Comparison of ENCODE assay signal across 8 cellular contexts in genomic region chrX:120560842-120561633, GRCh38. TPM values are rescaled to one million over a fixed set of nuclear protein-coding genes. Genes with fewer than 3 reads are reported as not detected.
A peak's percentile ranks its signal among the peaks of the same experiment; 100 is the strongest.
DNase-seq lines count a peak whose midpoint lies in the region; ATAC-seq and TF ChIP-seq lines count a peak whose summit lies in the region.

TSS of gene CUL4B (minus strand) at chrX:120560962. CDS start at chrX:120560638, 324 bp downstream.

- intact Hi-C loops in activated B cell treated with CpG ODN at 0.5 μM for 24 hours (cut with micrococcal nuclease) = loop anchor here (1.0 to 2.0 kb wide), 5 partner anchors 43 to 1092 kb away; partner anchors contain the start of genes C1GALT1C1, MCTS1 and SLC25A5

- CTCF ChIA-PET in AG04450 (lab: Charles Lee) (interaction anchor here (0.6 to 0.8 kb wide), 2 partner anchors 42 to 43 kb away, joined by 3 to 5 read pairs; no protein-coding TSS in a partner anchor), activated B cell treated with CpG ODN at 0.5 μM for 24 hours (lab: Charles Lee) (no interaction called here)

- peak within 1 kb of the TSS; percentile 93 for H3K4me3 Mint-ChIP-seq in activated B cell treated with CpG ODN at 0.5 μM for 24 hours
- H3K4me3 Mint-ChIP-seq in immature natural killer cell = peak within 1 kb of the TSS; percentile 93 to 99 (median 97)

- H3K27ac ChIP-seq in AG04450 (ENCODE audit: low read depth, low read length) = peak within 1 kb of the TSS; percentile 99

- H3K9me3 ChIP-seq in AG04450 (ENCODE audit: control insufficient read depth, insufficient read depth, low read length) = no peaks in the 10 kb centered on the region

- H3K4me1 Mint-ChIP-seq in activated B cell treated with CpG ODN at 0.5 μM for 24 hours = peaks cover 36% of the 10 kb centered on the region
- H3K4me1 Mint-ChIP-seq in immature natural killer cell = peaks cover 19 to 41% of the 10 kb centered on the region in 2 donors

- ATAC-seq in GM18909 (IDR thresholded peaks at IDR 0.05; ENCODE audit: poor library complexity, unreplicated experiment) = peak; percentile 83
- ATAC-seq in HG03175 (IDR thresholded peaks at IDR 0.05; ENCODE audit: unreplicated experiment) = peak; percentile 89
- ATAC-seq in activated B cell treated with CpG ODN at 0.5 μM for 24 hours (ENCODE audit: low read depth) = peak; percentile 87

- H3K4me3 ChIP-seq in AG04450 (ENCODE audit: low read depth, low read length) (peak within 1 kb of the TSS; percentile 76), cardiac fibroblast (replicated peaks in 1 of 2; ENCODE audit: low read depth in 2 of 2, low read length in 2 of 2) (peak within 1 kb of the TSS; percentile 64 to 72)

- peak within 1 kb of the TSS; percentile 96 for H3K27ac Mint-ChIP-seq in activated B cell treated with CpG ODN at 0.5 μM for 24 hours
- peak within 1 kb of the TSS; percentile 93 to 98 (median 96) for H3K27ac Mint-ChIP-seq in immature natural killer cell

- DNase-seq in AG04450 (ENCODE audit: low read depth, low spot score) = peak; percentile 86
- peak; percentile 91 for DNase-seq in NCI-H226
- DNase-seq in activated B cell treated with CpG ODN at 0.5 μM for 24 hours = peak; percentile 78
- DNase-seq in cardiac fibroblast (ENCODE audit: low read depth in 2 of 2) = peak; percentile 96 to 98
- DNase-seq in immature natural killer cell = peak; percentile 90 to 92 (median 91)
- peak; percentile 84 for DNase-seq in smooth muscle cell of the brain vasculature (ENCODE audit: low read depth, low spot score)

- no peaks in the 10 kb centered on the region for H3K27me3 Mint-ChIP-seq in activated B cell treated with CpG ODN at 0.5 μM for 24 hours
- peaks cover 6 to 14% (median 8%) of the 10 kb centered on the region in 3 donors for H3K27me3 Mint-ChIP-seq in immature natural killer cell (ENCODE audit: low read depth in 3 of 3)

- H3K36me3 Mint-ChIP-seq in activated B cell treated with CpG ODN at 0.5 μM for 24 hours (ENCODE audit: low read depth) (peaks cover 16% of the 10 kb centered on the region), immature natural killer cell (peaks cover 0 to 5% (median 0%) of the 10 kb centered on the region in 3 donors)

- TF ChIP-seq CTCF in AG04450 (IDR thresholded peaks at IDR 0.05; ENCODE audit: low read depth, low read length) = no peak
- no peak for TF ChIP-seq CTCF in activated B cell treated with CpG ODN at 0.5 μM for 24 hours (IDR thresholded peaks at IDR 0.05)
- TF ChIP-seq CTCF in cardiac fibroblast (IDR thresholded peaks at IDR 0.05; ENCODE audit: low read depth, low read length) = no peak

- H3K27me3 ChIP-seq in AG04450 (ENCODE audit: control insufficient read depth, insufficient read depth, low read length) = no peaks in the 10 kb centered on the region

- H3K9me3 Mint-ChIP-seq in activated B cell treated with CpG ODN at 0.5 μM for 24 hours = no peaks in the 10 kb centered on the region
- H3K9me3 Mint-ChIP-seq in immature natural killer cell = no peaks in the 10 kb centered on the region

- POLR2A ChIA-PET in AG04450 (lab: Yijun Ruan, JAX) = interaction anchor here (0.6 to 2.6 kb wide), 7 partner anchors 11 to 256 kb away, joined by 3 to 39 read pairs (median 6); partner anchors contain the start of genes C1GALT1C1 and MCTS1
- POLR2A ChIA-PET in activated B cell treated with CpG ODN at 0.5 μM for 24 hours (lab: Charles Lee) = interaction anchor here (0.6 to 5.8 kb wide), 24 partner anchors 9 to 1583 kb away, joined by 3 to 139 read pairs (median 4); partner anchors contain the start of genes C1GALT1C1, MCTS1, RNF113A and ZBTB33

RNA-seq across cellular contexts. Expression of gene CUL4B, which starts in this region (rescaled TPM):
- polyA plus RNA-seq in AG04450 (2011; rRNA removed) (46.3 and 64.5 TPM in 2 replicates), immature natural killer cell (10 to 100 TPM; 16.8 to 28.7 (median 17.0) TPM)
- 103 and 124 TPM in 2 replicates for polyA minus RNA-seq in AG04450 (2011; rRNA and poly(A)+ RNA removed)
- total RNA-seq in activated B cell treated with CpG ODN at 0.5 μM for 24 hours = 35.0 and 35.9 TPM in 2 replicates

Comparison
In these comparisons a context has a peak if more than half of its experiments do, and no peak if none do; other contexts are left out.
1. Peak in every context shown above with its lines: DNase-seq, ATAC-seq, H3K4me3 ChIP-seq and H3K27ac ChIP-seq.